In genomic region chrX:10797493-10797892, GRCh38 we compare ENCODE assay signal across 2 cellular contexts.
TF ChIP-seq lines count a peak whose summit lies in the region.

No MANE protein-coding gene starts in this region.

TF ChIP-seq in endothelial cell of umbilical vein, 7 proteins besides CTCF, POLR2A, EP300 and RAD21:
- TF ChIP-seq JUN (IDR thresholded peaks at IDR 0.05; ENCODE audit: borderline replicate concordance, insufficient read depth, insufficient read length, low read depth) (peak; percentile 14), MYC (IDR thresholded peaks at IDR 0.05; ENCODE audit: low read depth, low read length) (no peak), EZH2 (IDR thresholded peaks at IDR 0.05; ENCODE audit: borderline replicate concordance, low read depth, low read length, severe bottlenecking) (no peak), FOS (IDR thresholded peaks at IDR 0.05; ENCODE audit: borderline replicate concordance, insufficient read depth, low read length) (no peak), GATA2 (IDR thresholded peaks at IDR 0.05; ENCODE audit: insufficient read depth, insufficient read length, low read depth, low read length) (no peak), POLR2AphosphoS5 (IDR thresholded peaks at IDR 0.05; ENCODE audit: insufficient read depth, low read depth, low read length) (no peak)
- TF ChIP-seq, protein P1, sequence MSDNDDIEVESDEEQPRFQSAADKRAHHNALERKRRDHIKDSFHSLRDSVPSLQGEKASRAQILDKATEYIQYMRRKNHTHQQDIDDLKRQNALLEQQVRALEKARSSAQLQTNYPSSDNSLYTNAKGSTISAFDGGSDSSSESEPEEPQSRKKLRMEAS (IDR thresholded peaks at IDR 0.05; ENCODE audit: insufficient read depth, insufficient read length): no peak
TF ChIP-seq in endothelial cell of umbilical vein: peak in this region for 1.

TF ChIP-seq in GM23338, 12 proteins besides CTCF, POLR2A, EP300 and RAD21:
- TF ChIP-seq CREB1 (CRISPR knock-in tag; IDR thresholded peaks at IDR 0.05; ENCODE audit: low read depth) (no peak), POLR2AphosphoS5 (IDR thresholded peaks at IDR 0.05; ENCODE audit: low read depth) (no peak), NANOG (IDR thresholded peaks at IDR 0.05; ENCODE audit: borderline replicate concordance) (no peak), STAT1 (IDR thresholded peaks at IDR 0.05; ENCODE audit: unreplicated experiment) (no peak), ZNF114 (CRISPR knock-in tag; IDR thresholded peaks at IDR 0.05) (no peak), JUNB (IDR thresholded peaks at IDR 0.05; ENCODE audit: unreplicated experiment) (no peak), ETS1 (IDR thresholded peaks at IDR 0.05) (no peak), ZNF331 (CRISPR knock-in tag; IDR thresholded peaks at IDR 0.05; ENCODE audit: low read depth) (no peak), EZH2 (IDR thresholded peaks at IDR 0.05; ENCODE audit: low read depth, unreplicated experiment) (no peak), EZH2phosphoT487 (IDR thresholded peaks at IDR 0.05; ENCODE audit: unreplicated experiment) (no peak)
- TF ChIP-seq, protein P2, sequence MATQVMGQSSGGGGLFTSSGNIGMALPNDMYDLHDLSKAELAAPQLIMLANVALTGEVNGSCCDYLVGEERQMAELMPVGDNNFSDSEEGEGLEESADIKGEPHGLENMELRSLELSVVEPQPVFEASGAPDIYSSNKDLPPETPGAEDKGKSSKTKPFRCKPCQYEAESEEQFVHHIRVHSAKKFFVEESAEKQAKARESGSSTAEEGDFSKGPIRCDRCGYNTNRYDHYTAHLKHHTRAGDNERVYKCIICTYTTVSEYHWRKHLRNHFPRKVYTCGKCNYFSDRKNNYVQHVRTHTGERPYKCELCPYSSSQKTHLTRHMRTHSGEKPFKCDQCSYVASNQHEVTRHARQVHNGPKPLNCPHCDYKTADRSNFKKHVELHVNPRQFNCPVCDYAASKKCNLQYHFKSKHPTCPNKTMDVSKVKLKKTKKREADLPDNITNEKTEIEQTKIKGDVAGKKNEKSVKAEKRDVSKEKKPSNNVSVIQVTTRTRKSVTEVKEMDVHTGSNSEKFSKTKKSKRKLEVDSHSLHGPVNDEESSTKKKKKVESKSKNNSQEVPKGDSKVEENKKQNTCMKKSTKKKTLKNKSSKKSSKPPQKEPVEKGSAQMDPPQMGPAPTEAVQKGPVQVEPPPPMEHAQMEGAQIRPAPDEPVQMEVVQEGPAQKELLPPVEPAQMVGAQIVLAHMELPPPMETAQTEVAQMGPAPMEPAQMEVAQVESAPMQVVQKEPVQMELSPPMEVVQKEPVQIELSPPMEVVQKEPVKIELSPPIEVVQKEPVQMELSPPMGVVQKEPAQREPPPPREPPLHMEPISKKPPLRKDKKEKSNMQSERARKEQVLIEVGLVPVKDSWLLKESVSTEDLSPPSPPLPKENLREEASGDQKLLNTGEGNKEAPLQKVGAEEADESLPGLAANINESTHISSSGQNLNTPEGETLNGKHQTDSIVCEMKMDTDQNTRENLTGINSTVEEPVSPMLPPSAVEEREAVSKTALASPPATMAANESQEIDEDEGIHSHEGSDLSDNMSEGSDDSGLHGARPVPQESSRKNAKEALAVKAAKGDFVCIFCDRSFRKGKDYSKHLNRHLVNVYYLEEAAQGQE (IDR thresholded peaks at IDR 0.05; ENCODE audit: unreplicated experiment): no peak
- TF ChIP-seq, protein P3, sequence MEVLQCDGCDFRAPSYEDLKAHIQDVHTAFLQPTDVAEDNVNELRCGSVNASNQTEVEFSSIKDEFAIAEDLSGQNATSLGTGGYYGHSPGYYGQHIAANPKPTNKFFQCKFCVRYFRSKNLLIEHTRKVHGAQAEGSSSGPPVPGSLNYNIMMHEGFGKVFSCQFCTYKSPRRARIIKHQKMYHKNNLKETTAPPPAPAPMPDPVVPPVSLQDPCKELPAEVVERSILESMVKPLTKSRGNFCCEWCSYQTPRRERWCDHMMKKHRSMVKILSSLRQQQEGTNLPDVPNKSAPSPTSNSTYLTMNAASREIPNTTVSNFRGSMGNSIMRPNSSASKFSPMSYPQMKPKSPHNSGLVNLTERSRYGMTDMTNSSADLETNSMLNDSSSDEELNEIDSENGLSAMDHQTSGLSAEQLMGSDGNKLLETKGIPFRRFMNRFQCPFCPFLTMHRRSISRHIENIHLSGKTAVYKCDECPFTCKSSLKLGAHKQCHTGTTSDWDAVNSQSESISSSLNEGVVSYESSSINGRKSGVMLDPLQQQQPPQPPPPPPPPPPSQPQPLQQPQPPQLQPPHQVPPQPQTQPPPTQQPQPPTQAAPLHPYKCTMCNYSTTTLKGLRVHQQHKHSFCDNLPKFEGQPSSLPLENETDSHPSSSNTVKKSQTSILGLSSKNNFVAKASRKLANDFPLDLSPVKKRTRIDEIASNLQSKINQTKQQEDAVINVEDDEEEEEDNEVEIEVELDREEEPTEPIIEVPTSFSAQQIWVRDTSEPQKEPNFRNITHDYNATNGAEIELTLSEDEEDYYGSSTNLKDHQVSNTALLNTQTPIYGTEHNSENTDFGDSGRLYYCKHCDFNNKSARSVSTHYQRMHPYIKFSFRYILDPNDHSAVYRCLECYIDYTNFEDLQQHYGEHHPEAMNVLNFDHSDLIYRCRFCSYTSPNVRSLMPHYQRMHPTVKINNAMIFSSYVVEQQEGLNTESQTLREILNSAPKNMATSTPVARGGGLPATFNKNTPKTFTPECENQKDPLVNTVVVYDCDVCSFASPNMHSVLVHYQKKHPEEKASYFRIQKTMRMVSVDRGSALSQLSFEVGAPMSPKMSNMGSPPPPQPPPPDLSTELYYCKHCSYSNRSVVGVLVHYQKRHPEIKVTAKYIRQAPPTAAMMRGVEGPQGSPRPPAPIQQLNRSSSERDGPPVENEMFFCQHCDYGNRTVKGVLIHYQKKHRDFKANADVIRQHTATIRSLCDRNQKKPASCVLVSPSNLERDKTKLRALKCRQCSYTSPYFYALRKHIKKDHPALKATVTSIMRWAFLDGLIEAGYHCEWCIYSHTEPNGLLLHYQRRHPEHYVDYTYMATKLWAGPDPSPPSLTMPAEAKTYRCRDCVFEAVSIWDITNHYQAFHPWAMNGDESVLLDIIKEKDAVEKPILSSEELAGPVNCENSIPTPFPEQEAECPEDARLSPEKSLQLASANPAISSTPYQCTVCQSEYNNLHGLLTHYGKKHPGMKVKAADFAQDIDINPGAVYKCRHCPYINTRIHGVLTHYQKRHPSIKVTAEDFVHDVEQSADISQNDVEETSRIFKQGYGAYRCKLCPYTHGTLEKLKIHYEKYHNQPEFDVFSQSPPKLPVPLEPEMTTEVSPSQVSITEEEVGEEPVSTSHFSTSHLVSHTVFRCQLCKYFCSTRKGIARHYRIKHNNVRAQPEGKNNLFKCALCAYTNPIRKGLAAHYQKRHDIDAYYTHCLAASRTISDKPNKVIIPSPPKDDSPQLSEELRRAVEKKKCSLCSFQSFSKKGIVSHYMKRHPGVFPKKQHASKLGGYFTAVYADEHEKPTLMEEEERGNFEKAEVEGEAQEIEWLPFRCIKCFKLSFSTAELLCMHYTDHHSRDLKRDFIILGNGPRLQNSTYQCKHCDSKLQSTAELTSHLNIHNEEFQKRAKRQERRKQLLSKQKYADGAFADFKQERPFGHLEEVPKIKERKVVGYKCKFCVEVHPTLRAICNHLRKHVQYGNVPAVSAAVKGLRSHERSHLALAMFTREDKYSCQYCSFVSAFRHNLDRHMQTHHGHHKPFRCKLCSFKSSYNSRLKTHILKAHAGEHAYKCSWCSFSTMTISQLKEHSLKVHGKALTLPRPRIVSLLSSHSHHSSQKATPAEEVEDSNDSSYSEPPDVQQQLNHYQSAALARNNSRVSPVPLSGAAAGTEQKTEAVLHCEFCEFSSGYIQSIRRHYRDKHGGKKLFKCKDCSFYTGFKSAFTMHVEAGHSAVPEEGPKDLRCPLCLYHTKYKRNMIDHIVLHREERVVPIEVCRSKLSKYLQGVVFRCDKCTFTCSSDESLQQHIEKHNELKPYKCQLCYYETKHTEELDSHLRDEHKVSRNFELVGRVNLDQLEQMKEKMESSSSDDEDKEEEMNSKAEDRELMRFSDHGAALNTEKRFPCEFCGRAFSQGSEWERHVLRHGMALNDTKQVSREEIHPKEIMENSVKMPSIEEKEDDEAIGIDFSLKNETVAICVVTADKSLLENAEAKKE (CRISPR knock-in tag; IDR thresholded peaks at IDR 0.05): no peak
